7 cellular contexts compared by ENCODE assay signal in the genomic region with DNA sequence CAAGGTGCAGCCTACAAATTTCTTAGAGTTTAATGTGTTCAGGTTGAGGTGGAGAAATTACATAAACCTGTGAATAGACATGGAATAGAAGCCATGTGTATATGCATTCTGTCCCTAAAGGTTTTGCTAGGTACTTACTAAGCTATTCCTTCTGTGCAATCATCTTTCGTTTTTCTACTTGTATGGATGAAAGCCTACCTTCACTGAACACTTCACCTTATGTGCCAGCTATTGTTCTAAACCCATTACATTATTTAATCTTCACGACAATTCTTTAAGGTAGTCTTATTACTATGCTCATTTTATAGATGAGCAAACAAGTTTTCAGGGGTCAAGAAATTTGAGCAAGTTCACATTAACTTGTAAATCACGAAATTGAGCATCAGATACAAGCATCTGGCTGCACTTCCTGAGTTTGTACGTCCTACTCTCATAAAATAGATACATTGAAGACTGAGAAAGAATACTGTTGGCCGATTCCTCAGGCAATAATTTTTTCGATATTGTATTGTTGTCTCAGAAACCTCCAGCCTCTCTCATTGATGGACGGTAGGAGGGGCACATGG. TPM values are rescaled to one million over a fixed set of nuclear protein-coding genes. Genes with fewer than 3 reads are reported as not detected.
DNase-seq lines count a peak whose midpoint lies in the region; ATAC-seq and FAIRE-seq lines count a peak whose summit lies in the region.

No MANE protein-coding gene starts in this region.

- H3K36me3 ChIP-seq in esophagus (ENCODE audit: control insufficient read depth in 2 of 2, insufficient read depth in 2 of 2, low read length in 1 of 2) (no peaks in the 10 kb centered on the region), rectal smooth muscle tissue (ENCODE audit: control insufficient read depth, insufficient read depth, low read length) (no peaks in the 10 kb centered on the region)

- DNase-seq in GM19239 (ENCODE audit: insufficient read length, low spot score) (no peak), OCI-M1 (lab: John Stamatoyannopoulos, UW) (peak; percentile 56), MV-4-11 (lab: John Stamatoyannopoulos, UW) (no peak)
- DNase-seq in stimulated activated CD4-positive, alpha-beta T cell treated with anti-CD3 and anti-CD28 coated beads, Interleukin-2, amount 100 ng/mL, for 24 hours = no peak

- H3K4me3 ChIP-seq in esophagus (ENCODE audit: low read depth in 1 of 2, low read length in 2 of 2) (peak overlapping the region; percentile 83 to 95), rectal smooth muscle tissue (ENCODE audit: low read length) (peak overlapping the region; percentile 60)

- H3K9ac ChIP-seq in rectal smooth muscle tissue (ENCODE audit: low read length) = no peak overlapping the region

- 17 to 18% methylated on average over 7 of the region's 7 CpGs for WGBS in esophagus, 2 donors

- H3K27ac ChIP-seq in esophagus (ENCODE audit: low read depth in 2 of 2, low read length in 1 of 2) (peak overlapping the region; percentile 84 to 88), rectal smooth muscle tissue (ENCODE audit: low read depth, low read length) (peak overlapping the region; percentile 18)

- H3K27me3 ChIP-seq in esophagus (ENCODE audit: control insufficient read depth in 1 of 2, insufficient read depth in 2 of 2, low read length in 2 of 2) = no peaks in the 10 kb centered on the region
- no peaks in the 10 kb centered on the region for H3K27me3 ChIP-seq in rectal smooth muscle tissue (ENCODE audit: control insufficient read depth, insufficient read depth, low read length)

- FAIRE-seq in GM19239 (lab: Jason Lieb, UNC) = peak; percentile 65

- ATAC-seq in HG02938 (IDR thresholded peaks at IDR 0.05; ENCODE audit: unreplicated experiment) = no peak

- H3K4me1 ChIP-seq in esophagus (ENCODE audit: control insufficient read depth in 2 of 2, insufficient read depth in 2 of 2, low read length in 1 of 2) (no peaks in the 10 kb centered on the region), rectal smooth muscle tissue (ENCODE audit: control insufficient read depth, insufficient read depth, low read length) (no peaks in the 10 kb centered on the region)

- no peaks in the 10 kb centered on the region for H3K9me3 ChIP-seq in esophagus (ENCODE audit: control insufficient read depth in 2 of 2, insufficient read depth in 1 of 2, low read depth in 1 of 2, low read length in 1 of 2)

RNA-seq across cellular contexts. Expression of gene RCN2, which starts 0.6 kb away (rescaled TPM):
- 10 to 100 TPM; 17.3 to 27.1 TPM for polyA plus RNA-seq in esophagus

RNA-seq across cellular contexts. Expression of gene SCAPER, which starts 25.8 kb away (rescaled TPM):
- 1 to 10 TPM; 4.3 to 6.1 TPM for polyA plus RNA-seq in esophagus
